1 cellular context compared by ENCODE assay signal in the genomic region with DNA sequence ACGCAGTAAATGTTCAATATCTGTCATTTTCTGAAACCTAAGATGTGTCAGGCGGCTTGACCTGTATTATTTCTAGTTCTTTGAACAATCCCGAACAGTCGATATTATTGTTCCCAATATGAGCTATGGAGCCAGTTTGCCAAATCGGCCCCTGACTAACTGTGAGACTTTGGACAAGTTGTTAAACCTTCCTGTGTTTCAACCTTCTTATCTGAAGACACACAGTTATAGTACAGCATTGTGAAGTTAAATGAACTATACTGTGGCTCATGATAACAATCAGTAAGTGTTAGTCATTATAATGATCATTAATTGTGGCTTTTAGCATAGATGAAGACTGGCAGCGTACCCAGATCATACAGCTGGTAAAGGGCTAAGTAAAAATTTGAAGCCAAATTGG.
TF ChIP-seq lines count a peak whose summit lies in the region.

No MANE protein-coding gene starts in this region.

TF ChIP-seq in A549, 52 proteins besides CTCF, POLR2A, EP300 and RAD21 (continued from another document):
- TF ChIP-seq KDM1A (IDR thresholded peaks at IDR 0.05; ENCODE audit: low read depth): no peak
- no peak for TF ChIP-seq ZC3H11A (IDR thresholded peaks at IDR 0.05)
